ENCODE assay signal across 13 cellular contexts in the genomic region with DNA sequence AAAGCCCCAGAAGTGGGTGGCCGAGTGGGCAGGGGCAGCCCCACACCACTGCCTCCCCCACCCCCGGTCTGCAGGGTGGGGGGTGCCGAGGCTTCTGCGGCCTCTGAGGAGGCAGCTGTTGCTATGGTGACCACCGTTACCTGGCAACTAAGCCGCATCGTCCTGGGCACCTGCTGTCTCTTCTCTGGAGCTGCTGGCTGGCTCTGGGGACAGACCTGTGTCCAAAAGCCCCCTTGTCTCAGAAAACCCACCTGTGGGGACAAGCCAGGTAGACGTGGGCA.
DNase-seq lines count a peak whose midpoint lies in the region; ATAC-seq and TF ChIP-seq lines count a peak whose summit lies in the region.
"Had no signal": no experiment of that assay in that cellular context is flagged by ENCODE, and none has a peak within 500 bp of the region (broad histone marks: within the 10 kb centered on the region; RNA-seq: fewer than 3 reads in every experiment).

No MANE protein-coding gene starts in this region.

- intact Hi-C loops in tibial artery (cut with DNase I; ENCODE audit: low total_unique reads) (loop anchor here (10.0 kb wide), 1 partner anchor 1237 kb away; no protein-coding TSS in a partner anchor), Right ventricle myocardium superior (cut with DNase I) (loop anchor here (10.0 kb wide), 1 partner anchor 287 kb away; no protein-coding TSS in a partner anchor)

- H3K4me3 Mint-ChIP-seq in activated naive CD8-positive, alpha-beta T cell treated with anti-CD3 and anti-CD28 coated beads, Interleukin-2, amount 50 U/mL, for 24 hours, result no peak overlapping the region
- H3K4me3 Mint-ChIP-seq: CD14-positive monocyte; stimulated activated effector memory CD8-positive, alpha-beta T cell treated with anti-CD3 and anti-CD28 coated beads, Interleukin-12 subunit alpha, Interleukin-12 subunit beta, amount 100 ng/mL, for 72 hours had no signal

- no peak for TF ChIP-seq CTCF in tibial artery (IDR thresholded peaks at IDR 0.05)

- H3K27ac ChIP-seq in tibial artery, result no peak overlapping the region
- H3K27ac ChIP-seq: hepatocyte, skin epidermis had no signal

- peaks cover 0 to 6% (median 0%) of the 10 kb centered on the region in 4 donors for H3K4me1 ChIP-seq in tibial artery

- no peak overlapping the region for H3K4me3 ChIP-seq in tibial artery
- H3K4me3 ChIP-seq: hepatocyte, skin epidermis had no signal

- H3K27me3 ChIP-seq in tibial artery, result peaks cover 0 to 90% of the 10 kb centered on the region in 2 donors
- H3K27me3 ChIP-seq: hepatocyte had no signal

- no peaks in the 10 kb centered on the region for H3K27me3 Mint-ChIP-seq in activated naive CD8-positive, alpha-beta T cell treated with anti-CD3 and anti-CD28 coated beads, Interleukin-2, amount 50 U/mL, for 24 hours

- no peak overlapping the region for H3K27ac Mint-ChIP-seq in activated naive CD8-positive, alpha-beta T cell treated with anti-CD3 and anti-CD28 coated beads, Interleukin-2, amount 50 U/mL, for 24 hours
- H3K27ac Mint-ChIP-seq: stimulated activated effector memory CD8-positive, alpha-beta T cell treated with anti-CD3 and anti-CD28 coated beads, Interleukin-12 subunit alpha, Interleukin-12 subunit beta, amount 100 ng/mL, for 72 hours had no signal

- no peaks in the 10 kb centered on the region for H3K9me3 ChIP-seq in tibial artery

- no peaks in the 10 kb centered on the region for H3K36me3 Mint-ChIP-seq in activated naive CD8-positive, alpha-beta T cell treated with anti-CD3 and anti-CD28 coated beads, Interleukin-2, amount 50 U/mL, for 24 hours (ENCODE audit: low read depth)
- H3K36me3 Mint-ChIP-seq: stimulated activated effector memory CD8-positive, alpha-beta T cell treated with anti-CD3 and anti-CD28 coated beads, Interleukin-12 subunit alpha, Interleukin-12 subunit beta, amount 100 ng/mL, for 72 hours had no signal

- ATAC-seq in activated naive CD8-positive, alpha-beta T cell treated with anti-CD3 and anti-CD28 coated beads, Interleukin-2, amount 50 U/mL, for 24 hours, result no peak
- ATAC-seq in GM21528 (IDR thresholded peaks at IDR 0.05; ENCODE audit: low FRiP score, unreplicated experiment), result no peak
- ATAC-seq in Right ventricle myocardium superior (ENCODE audit: poor library complexity), result no peak
- ATAC-seq: stimulated activated effector memory CD8-positive, alpha-beta T cell treated with anti-CD3 and anti-CD28 coated beads, Interleukin-12 subunit alpha, Interleukin-12 subunit beta, amount 100 ng/mL, for 72 hours had no signal

- H3K36me3 ChIP-seq in tibial artery, result no peaks in the 10 kb centered on the region

- H3K4me1 Mint-ChIP-seq in activated naive CD8-positive, alpha-beta T cell treated with anti-CD3 and anti-CD28 coated beads, Interleukin-2, amount 50 U/mL, for 24 hours, result peaks cover 14% of the 10 kb centered on the region

- peak; percentile 24 for DNase-seq in stimulated activated CD4-positive, alpha-beta T cell treated with anti-CD3 and anti-CD28 coated beads, Interleukin-15, amount 100 ng/mL, for 24 hours
- DNase-seq in stimulated activated CD4-positive, alpha-beta T cell treated with anti-CD3 and anti-CD28 coated beads, Interleukin-4, amount 100 ng/mL, for 4 hours, result no peak
- DNase-seq in NCI-H2227 (lab: John Stamatoyannopoulos, UW; ENCODE audit: unreplicated experiment), result peak; percentile 71
- peak; percentile 18 for DNase-seq in activated naive CD8-positive, alpha-beta T cell treated with anti-CD3 and anti-CD28 coated beads, Interleukin-2, amount 50 U/mL, for 24 hours
- DNase-seq in tibial artery, result no peak
- DNase-seq in AML-193 (lab: John Stamatoyannopoulos, UW), result no peak
- DNase-seq in Right ventricle myocardium superior, result no peak
- DNase-seq: cortex of kidney had no signal

- H3K9me3 Mint-ChIP-seq in activated naive CD8-positive, alpha-beta T cell treated with anti-CD3 and anti-CD28 coated beads, Interleukin-2, amount 50 U/mL, for 24 hours, result no peaks in the 10 kb centered on the region
- H3K9me3 Mint-ChIP-seq: stimulated activated effector memory CD8-positive, alpha-beta T cell treated with anti-CD3 and anti-CD28 coated beads, Interleukin-12 subunit alpha, Interleukin-12 subunit beta, amount 100 ng/mL, for 72 hours had no signal

Comparison
In these comparisons a context has a peak if more than half of its experiments do, and no peak if none do; other contexts are left out.
1. DNase-seq: peak in stimulated activated CD4-positive, alpha-beta T cell treated with anti-CD3 and anti-CD28 coated beads, Interleukin-15, amount 100 ng/mL, for 24 hours (single experiment), NCI-H2227 (single experiment) and activated naive CD8-positive, alpha-beta T cell treated with anti-CD3 and anti-CD28 coated beads, Interleukin-2, amount 50 U/mL, for 24 hours (single experiment); none in stimulated activated CD4-positive, alpha-beta T cell treated with anti-CD3 and anti-CD28 coated beads, Interleukin-4, amount 100 ng/mL, for 4 hours (0 of 2), tibial artery (0 of 2), AML-193 (0 of 2) and Right ventricle myocardium superior (single experiment).